Comparison of ENCODE assay signal across 9 cellular contexts in genomic region chr2:171521361-171522056, GRCh38. TPM values are rescaled to one million over a fixed set of nuclear protein-coding genes. Genes with fewer than 3 reads are reported as not detected.
DNase-seq lines count a peak whose midpoint lies in the region; ATAC-seq and TF ChIP-seq lines count a peak whose summit lies in the region.
"Had no signal": no experiment of that assay in that cellular context is flagged by ENCODE, and none has a peak within 500 bp of the region (broad histone marks: within the 10 kb centered on the region; RNA-seq: fewer than 3 reads in every experiment).

No MANE protein-coding gene starts in this region.

- peak overlapping the region; percentile 90 for H2AFZ ChIP-seq in SK-N-SH (ENCODE audit: low read depth)

- 85% methylated on average over 5 of the region's 5 CpGs for WGBS in SK-N-SH (ENCODE audit: low lambda C conversion rate)

- peak overlapping the region; percentile 84 for H3K4me3 Mint-ChIP-seq in activated naive CD8-positive, alpha-beta T cell
- H3K4me3 Mint-ChIP-seq in immature natural killer cell: peak overlapping the region; percentile 94 to 97 (median 95)

- H3K36me3 ChIP-seq in SK-N-SH (replicated peaks in 1 of 2; ENCODE audit: control insufficient read depth in 1 of 2, insufficient read depth in 2 of 2, low read length in 1 of 2): no peaks in the 10 kb centered on the region

- DNase-seq in SK-N-SH (peak; percentile 27), immature natural killer cell (no peak), substantia nigra (lab: John Stamatoyannopoulos, UW) (no peak), AG20443 (ENCODE audit: low spot score) (no peak), NCI-H146 (lab: John Stamatoyannopoulos, UW) (no peak), ureter (ENCODE audit: low spot score) (no peak)

- TF ChIP-seq RAD21 in SK-N-SH (IDR thresholded peaks at IDR 0.05; ENCODE audit: low read length): no peak

- H3K4me1 Mint-ChIP-seq in activated naive CD8-positive, alpha-beta T cell (ENCODE audit: low read depth): peaks cover 12% of the 10 kb centered on the region
- peaks cover 22 to 42% of the 10 kb centered on the region in 2 donors for H3K4me1 Mint-ChIP-seq in immature natural killer cell

- peaks cover 28% of the 10 kb centered on the region for H3K27me3 Mint-ChIP-seq in activated naive CD8-positive, alpha-beta T cell
- H3K27me3 Mint-ChIP-seq in immature natural killer cell (ENCODE audit: low read depth in 3 of 3): peaks cover 0 to 20% (median 4%) of the 10 kb centered on the region in 3 donors

- H3K79me2 ChIP-seq in SK-N-SH (ENCODE audit: insufficient read depth): peaks cover 35% of the 10 kb centered on the region

- H3K27ac ChIP-seq in SK-N-SH (ENCODE audit: low read depth in 2 of 2, low read length in 1 of 2) (peak overlapping the region; percentile 68 to 72), substantia nigra (ENCODE audit: low read depth, low read length, poor library complexity, severe bottlenecking) (peak overlapping the region; percentile 90)
- H3K27ac ChIP-seq: 22Rv1 had no signal

- no peak overlapping the region for H3K27ac Mint-ChIP-seq in activated naive CD8-positive, alpha-beta T cell
- peak overlapping the region in 5 of 6 donors; percentile 52 to 85 (median 65) for H3K27ac Mint-ChIP-seq in immature natural killer cell

- no peaks in the 10 kb centered on the region for H3K9me3 ChIP-seq in SK-N-SH

- no peak for ATAC-seq in SK-N-SH treated with all-trans-retinoic acid at 6 μM for 48 hours

- H3K9me2 ChIP-seq in SK-N-SH: no peaks in the 10 kb centered on the region

- POLR2A ChIA-PET in SK-N-SH (lab: Yijun Ruan, JAX): no interaction called here

- peak overlapping the region; percentile 98 for H3K4me2 ChIP-seq in SK-N-SH

- TF ChIP-seq CTCF in SK-N-SH (IDR thresholded peaks at IDR 0.05): no peak

- peaks cover 6% of the 10 kb centered on the region for H3F3A ChIP-seq in SK-N-SH (replicated peaks; ENCODE audit: insufficient read depth)

- no peaks in the 10 kb centered on the region for H4K20me1 ChIP-seq in SK-N-SH (ENCODE audit: insufficient read depth)

- H3K9ac ChIP-seq in SK-N-SH: peak overlapping the region; percentile 86

- peak overlapping the region; percentile 81 to 93 for H3K4me3 ChIP-seq in SK-N-SH (ENCODE audit: low read depth in 2 of 2, low read length in 1 of 2)

- no peaks in the 10 kb centered on the region for H3K9me3 Mint-ChIP-seq in activated naive CD8-positive, alpha-beta T cell (ENCODE audit: low read depth)
- no peaks in the 10 kb centered on the region for H3K9me3 Mint-ChIP-seq in immature natural killer cell

- peaks cover 0 to 15% of the 10 kb centered on the region in 2 experiments; a peak in 2 of 4 replicates for H3K4me1 ChIP-seq in SK-N-SH (ENCODE audit: control insufficient read depth in 1 of 2, insufficient read depth in 2 of 2, low read depth in 1 of 2, low read length in 1 of 2)

- H3K36me3 Mint-ChIP-seq in activated naive CD8-positive, alpha-beta T cell: no peaks in the 10 kb centered on the region
- peaks cover 0 to 3% (median 0%) of the 10 kb centered on the region in 3 donors for H3K36me3 Mint-ChIP-seq in immature natural killer cell

- CTCF ChIA-PET in SK-N-SH (lab: Yijun Ruan, JAX): interaction anchor here (1.2 to 1.5 kb wide), 3 partner anchors 9 to 105 kb away, joined by 3 to 5 read pairs (median 5); no protein-coding TSS in a partner anchor

- H3K27me3 ChIP-seq in SK-N-SH (ENCODE audit: insufficient read depth): no peaks in the 10 kb centered on the region

- no peak for TF ChIP-seq EP300 in SK-N-SH (IDR thresholded peaks at IDR 0.05; ENCODE audit: borderline replicate concordance in 1 of 2, low read depth in 1 of 2, low read length in 1 of 2)

TF ChIP-seq in SK-N-SH, 30 proteins besides CTCF, POLR2A, EP300 and RAD21:
- TF ChIP-seq GABPA (IDR thresholded peaks at IDR 0.05; ENCODE audit: low read depth) (no peak), FOSL2 (IDR thresholded peaks at IDR 0.05; ENCODE audit: borderline replicate concordance, low read depth) (no peak), TAF1 (IDR thresholded peaks at IDR 0.05; ENCODE audit: borderline replicate concordance, low read depth, low read length) (no peak), RFX5 (IDR thresholded peaks at IDR 0.05; ENCODE audit: low read length) (no peak), MAX (IDR thresholded peaks at IDR 0.05; ENCODE audit: low read depth) (no peak), EZH2phosphoT487 (IDR thresholded peaks at IDR 0.05; ENCODE audit: borderline replicate concordance, low read depth) (no peak), NRF1 (IDR thresholded peaks at IDR 0.05; ENCODE audit: low read depth, low read length) (no peak), CHD2 (IDR thresholded peaks at IDR 0.05; ENCODE audit: low read length, partially characterized antibody) (no peak), FOXM1 (IDR thresholded peaks at IDR 0.05; ENCODE audit: low read depth) (no peak), USF1 (IDR thresholded peaks at IDR 0.05; ENCODE audit: borderline replicate concordance, low read depth) (no peak)
- TF ChIP-seq, protein P1, sequence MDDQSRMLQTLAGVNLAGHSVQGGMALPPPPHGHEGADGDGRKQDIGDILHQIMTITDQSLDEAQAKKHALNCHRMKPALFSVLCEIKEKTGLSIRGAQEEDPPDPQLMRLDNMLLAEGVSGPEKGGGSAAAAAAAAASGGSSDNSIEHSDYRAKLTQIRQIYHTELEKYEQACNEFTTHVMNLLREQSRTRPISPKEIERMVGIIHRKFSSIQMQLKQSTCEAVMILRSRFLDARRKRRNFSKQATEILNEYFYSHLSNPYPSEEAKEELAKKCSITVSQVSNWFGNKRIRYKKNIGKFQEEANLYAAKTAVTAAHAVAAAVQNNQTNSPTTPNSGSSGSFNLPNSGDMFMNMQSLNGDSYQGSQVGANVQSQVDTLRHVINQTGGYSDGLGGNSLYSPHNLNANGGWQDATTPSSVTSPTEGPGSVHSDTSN (IDR thresholded peaks at IDR 0.05): no peak

TF ChIP-seq in SK-N-SH treated with all-trans-retinoic acid at 6 μM for 48 hours, 23 proteins besides CTCF, POLR2A, EP300 and RAD21 (continues in another document):
- TF ChIP-seq CSDC2 (CRISPR knock-in tag; IDR thresholded peaks at IDR 0.05) (no peak), ZFP3 (CRISPR knock-in tag; IDR thresholded peaks at IDR 0.05) (no peak), TSHZ2 (CRISPR knock-in tag; IDR thresholded peaks at IDR 0.05) (no peak), ZNF8 (CRISPR knock-in tag; IDR thresholded peaks at IDR 0.05) (no peak), ZFP30 (CRISPR knock-in tag; IDR thresholded peaks at IDR 0.05) (no peak), CREB5 (CRISPR knock-in tag; IDR thresholded peaks at IDR 0.05; ENCODE audit: low read depth) (no peak), TCF4 (CRISPR knock-in tag; IDR thresholded peaks at IDR 0.05; ENCODE audit: borderline replicate concordance) (no peak), SNAI2 (CRISPR knock-in tag; IDR thresholded peaks at IDR 0.05) (no peak), ZNF70 (CRISPR knock-in tag; IDR thresholded peaks at IDR 0.05) (no peak)
- TF ChIP-seq, protein P2, sequence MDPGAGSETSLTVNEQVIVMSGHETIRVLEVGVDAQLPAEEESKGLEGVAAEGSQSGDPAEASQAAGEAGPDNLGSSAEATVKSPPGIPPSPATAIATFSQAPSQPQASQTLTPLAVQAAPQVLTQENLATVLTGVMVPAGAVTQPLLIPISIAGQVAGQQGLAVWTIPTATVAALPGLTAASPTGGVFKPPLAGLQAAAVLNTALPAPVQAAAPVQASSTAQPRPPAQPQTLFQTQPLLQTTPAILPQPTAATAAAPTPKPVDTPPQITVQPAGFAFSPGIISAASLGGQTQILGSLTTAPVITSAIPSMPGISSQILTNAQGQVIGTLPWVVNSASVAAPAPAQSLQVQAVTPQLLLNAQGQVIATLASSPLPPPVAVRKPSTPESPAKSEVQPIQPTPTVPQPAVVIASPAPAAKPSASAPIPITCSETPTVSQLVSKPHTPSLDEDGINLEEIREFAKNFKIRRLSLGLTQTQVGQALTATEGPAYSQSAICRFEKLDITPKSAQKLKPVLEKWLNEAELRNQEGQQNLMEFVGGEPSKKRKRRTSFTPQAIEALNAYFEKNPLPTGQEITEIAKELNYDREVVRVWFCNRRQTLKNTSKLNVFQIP (CRISPR knock-in tag; IDR thresholded peaks at IDR 0.05; ENCODE audit: borderline replicate concordance, low read depth): no peak

RNA-seq across cellular contexts. Expression of gene CYBRD1, which starts 0.8 kb away (rescaled TPM):
- polyA plus RNA-seq in SK-N-SH (2012; rRNA removed) (21.1 and 34.8 TPM in 2 replicates), immature natural killer cell (10 to 100 TPM; 17.4 to 32.1 (median 22.3) TPM)
- polyA plus RNA-seq in SK-N-SH (2012; cell fraction: cytosol; rRNA removed): 34.5 and 35.0 TPM in 2 replicates
- 12.9 and 19.4 TPM in 2 replicates for polyA plus RNA-seq in SK-N-SH (2012; cell fraction: nucleus; rRNA removed)
- 60.7 TPM for total RNA-seq in ureter
